8 cellular contexts compared by ENCODE assay signal in genomic region chr12:47686645-47687240, GRCh38. TPM values are rescaled to one million over a fixed set of nuclear protein-coding genes. Genes with fewer than 3 reads are reported as not detected.
DNase-seq lines count a peak whose midpoint lies in the region; ATAC-seq and TF ChIP-seq lines count a peak whose summit lies in the region.

No MANE protein-coding gene starts in this region.

- H3K27me3 Mint-ChIP-seq in activated naive CD8-positive, alpha-beta T cell treated with anti-CD3 and anti-CD28 coated beads, Interleukin-2, amount 10 ng/mL, durations not matched to agents 7 days and 5 days, result no peaks in the 10 kb centered on the region
- no peaks in the 10 kb centered on the region for H3K27me3 Mint-ChIP-seq in activated naive CD8-positive, alpha-beta T cell treated with anti-CD3 and anti-CD28 coated beads for 36 hours
- no peaks in the 10 kb centered on the region for H3K27me3 Mint-ChIP-seq in T-helper 17 cell
- no peaks in the 10 kb centered on the region for H3K27me3 Mint-ChIP-seq in progenitor cell of endocrine pancreas

- peak; percentile 70 for ATAC-seq in activated naive CD8-positive, alpha-beta T cell treated with anti-CD3 and anti-CD28 coated beads, Interleukin-2, amount 10 ng/mL, durations not matched to agents 7 days and 5 days (ENCODE audit: low read depth)
- peak; percentile 55 for ATAC-seq in T-helper 17 cell
- ATAC-seq in stimulated activated naive CD8-positive, alpha-beta T cell treated with anti-CD3 and anti-CD28 coated beads, Interleukin-15, Interleukin-2, amounts not matched to agents 100 U/mL and 50 U/mL, for 24 hours, result no peak
- no peak for ATAC-seq in HG02852 (IDR thresholded peaks at IDR 0.05; ENCODE audit: unreplicated experiment)

- peaks cover 22% of the 10 kb centered on the region for H3K36me3 Mint-ChIP-seq in activated naive CD8-positive, alpha-beta T cell treated with anti-CD3 and anti-CD28 coated beads, Interleukin-2, amount 10 ng/mL, durations not matched to agents 7 days and 5 days
- peaks cover 22% of the 10 kb centered on the region for H3K36me3 Mint-ChIP-seq in activated naive CD8-positive, alpha-beta T cell treated with anti-CD3 and anti-CD28 coated beads for 36 hours
- H3K36me3 Mint-ChIP-seq in T-helper 17 cell (ENCODE audit: low read depth) (peaks cover 12% of the 10 kb centered on the region), progenitor cell of endocrine pancreas (ENCODE audit: insufficient read depth) (peaks cover 10% of the 10 kb centered on the region)

- H3K4me3 Mint-ChIP-seq in activated naive CD8-positive, alpha-beta T cell treated with anti-CD3 and anti-CD28 coated beads, Interleukin-2, amount 10 ng/mL, durations not matched to agents 7 days and 5 days, result no peak overlapping the region
- no peak overlapping the region for H3K4me3 Mint-ChIP-seq in activated naive CD8-positive, alpha-beta T cell treated with anti-CD3 and anti-CD28 coated beads for 36 hours
- H3K4me3 Mint-ChIP-seq in T-helper 17 cell (no peak overlapping the region), progenitor cell of endocrine pancreas (ENCODE audit: low read depth) (no peak overlapping the region)

- TF ChIP-seq RAD21 in Ishikawa (IDR thresholded peaks at IDR 0.05; ENCODE audit: low read depth), result peak; percentile 60

- H3K9me3 Mint-ChIP-seq in activated naive CD8-positive, alpha-beta T cell treated with anti-CD3 and anti-CD28 coated beads, Interleukin-2, amount 10 ng/mL, durations not matched to agents 7 days and 5 days, result no peaks in the 10 kb centered on the region
- H3K9me3 Mint-ChIP-seq in activated naive CD8-positive, alpha-beta T cell treated with anti-CD3 and anti-CD28 coated beads for 36 hours, result no peaks in the 10 kb centered on the region
- H3K9me3 Mint-ChIP-seq in progenitor cell of endocrine pancreas (ENCODE audit: low read depth), result no peaks in the 10 kb centered on the region

- POLR2A ChIA-PET in activated naive CD8-positive, alpha-beta T cell treated with anti-CD3 and anti-CD28 coated beads, Interleukin-2, amount 10 ng/mL, durations not matched to agents 7 days and 5 days (lab: Charles Lee), result interaction anchor here (0.7 to 1.8 kb wide), 3 partner anchors 19 to 636 kb away, joined by 3 to 6 read pairs (median 3); partner anchors contain the start of gene RPAP3

- no peak overlapping the region for H3K27ac Mint-ChIP-seq in activated naive CD8-positive, alpha-beta T cell treated with anti-CD3 and anti-CD28 coated beads, Interleukin-2, amount 10 ng/mL, durations not matched to agents 7 days and 5 days
- H3K27ac Mint-ChIP-seq in activated naive CD8-positive, alpha-beta T cell treated with anti-CD3 and anti-CD28 coated beads for 36 hours, result no peak overlapping the region
- H3K27ac Mint-ChIP-seq in T-helper 17 cell (no peak overlapping the region), progenitor cell of endocrine pancreas (no peak overlapping the region)

- peak; percentile 73 for TF ChIP-seq CTCF in progenitor cell of endocrine pancreas (IDR thresholded peaks at IDR 0.05; ENCODE audit: unreplicated experiment)

- no peaks in the 10 kb centered on the region for H3K9me3 ChIP-seq in T-helper 17 cell (ENCODE audit: control insufficient read depth, low read length, poor library complexity, severe bottlenecking)

- no peak for DNase-seq in activated naive CD8-positive, alpha-beta T cell treated with anti-CD3 and anti-CD28 coated beads, Interleukin-2, amount 10 ng/mL, durations not matched to agents 7 days and 5 days
- DNase-seq in activated naive CD8-positive, alpha-beta T cell treated with anti-CD3 and anti-CD28 coated beads for 36 hours, result no peak
- DNase-seq in T-helper 17 cell (no peak), fibroblast of gingiva (ENCODE audit: low read depth) (peak; percentile 44), progenitor cell of endocrine pancreas (ENCODE audit: low spot score, unreplicated experiment) (no peak)
- no peak for DNase-seq in stimulated activated naive CD8-positive, alpha-beta T cell treated with anti-CD3 and anti-CD28 coated beads, Interleukin-15, Interleukin-2, amounts not matched to agents 100 U/mL and 50 U/mL, for 24 hours

- peaks cover 4% of the 10 kb centered on the region for H3K4me1 Mint-ChIP-seq in activated naive CD8-positive, alpha-beta T cell treated with anti-CD3 and anti-CD28 coated beads, Interleukin-2, amount 10 ng/mL, durations not matched to agents 7 days and 5 days
- peaks cover 12% of the 10 kb centered on the region for H3K4me1 Mint-ChIP-seq in activated naive CD8-positive, alpha-beta T cell treated with anti-CD3 and anti-CD28 coated beads for 36 hours
- peaks cover 12% of the 10 kb centered on the region for H3K4me1 Mint-ChIP-seq in T-helper 17 cell
- no peaks in the 10 kb centered on the region for H3K4me1 Mint-ChIP-seq in progenitor cell of endocrine pancreas (ENCODE audit: low read depth)

- no peak for TF ChIP-seq EP300 in Ishikawa (IDR thresholded peaks at IDR 0.05; ENCODE audit: borderline replicate concordance)

TF ChIP-seq in Ishikawa, 13 proteins besides CTCF, POLR2A, EP300 and RAD21:
- no peak for TF ChIP-seq TEAD4 (IDR thresholded peaks at IDR 0.05)
- TF ChIP-seq CREB1 (IDR thresholded peaks at IDR 0.05; ENCODE audit: low read depth), result no peak
- no peak for TF ChIP-seq EGR1 (IDR thresholded peaks at IDR 0.05)
- TF ChIP-seq CEBPB (IDR thresholded peaks at IDR 0.05), result no peak
- TF ChIP-seq YY1 (IDR thresholded peaks at IDR 0.05; ENCODE audit: low read depth), result no peak
- no peak for TF ChIP-seq TAF1 (IDR thresholded peaks at IDR 0.05; ENCODE audit: low read depth)
- TF ChIP-seq FOXM1 (IDR thresholded peaks at IDR 0.05; ENCODE audit: borderline replicate concordance, low read depth), result no peak
- TF ChIP-seq, protein P1, sequence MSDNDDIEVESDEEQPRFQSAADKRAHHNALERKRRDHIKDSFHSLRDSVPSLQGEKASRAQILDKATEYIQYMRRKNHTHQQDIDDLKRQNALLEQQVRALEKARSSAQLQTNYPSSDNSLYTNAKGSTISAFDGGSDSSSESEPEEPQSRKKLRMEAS (IDR thresholded peaks at IDR 0.05), result no peak
- TF ChIP-seq, protein P2, sequence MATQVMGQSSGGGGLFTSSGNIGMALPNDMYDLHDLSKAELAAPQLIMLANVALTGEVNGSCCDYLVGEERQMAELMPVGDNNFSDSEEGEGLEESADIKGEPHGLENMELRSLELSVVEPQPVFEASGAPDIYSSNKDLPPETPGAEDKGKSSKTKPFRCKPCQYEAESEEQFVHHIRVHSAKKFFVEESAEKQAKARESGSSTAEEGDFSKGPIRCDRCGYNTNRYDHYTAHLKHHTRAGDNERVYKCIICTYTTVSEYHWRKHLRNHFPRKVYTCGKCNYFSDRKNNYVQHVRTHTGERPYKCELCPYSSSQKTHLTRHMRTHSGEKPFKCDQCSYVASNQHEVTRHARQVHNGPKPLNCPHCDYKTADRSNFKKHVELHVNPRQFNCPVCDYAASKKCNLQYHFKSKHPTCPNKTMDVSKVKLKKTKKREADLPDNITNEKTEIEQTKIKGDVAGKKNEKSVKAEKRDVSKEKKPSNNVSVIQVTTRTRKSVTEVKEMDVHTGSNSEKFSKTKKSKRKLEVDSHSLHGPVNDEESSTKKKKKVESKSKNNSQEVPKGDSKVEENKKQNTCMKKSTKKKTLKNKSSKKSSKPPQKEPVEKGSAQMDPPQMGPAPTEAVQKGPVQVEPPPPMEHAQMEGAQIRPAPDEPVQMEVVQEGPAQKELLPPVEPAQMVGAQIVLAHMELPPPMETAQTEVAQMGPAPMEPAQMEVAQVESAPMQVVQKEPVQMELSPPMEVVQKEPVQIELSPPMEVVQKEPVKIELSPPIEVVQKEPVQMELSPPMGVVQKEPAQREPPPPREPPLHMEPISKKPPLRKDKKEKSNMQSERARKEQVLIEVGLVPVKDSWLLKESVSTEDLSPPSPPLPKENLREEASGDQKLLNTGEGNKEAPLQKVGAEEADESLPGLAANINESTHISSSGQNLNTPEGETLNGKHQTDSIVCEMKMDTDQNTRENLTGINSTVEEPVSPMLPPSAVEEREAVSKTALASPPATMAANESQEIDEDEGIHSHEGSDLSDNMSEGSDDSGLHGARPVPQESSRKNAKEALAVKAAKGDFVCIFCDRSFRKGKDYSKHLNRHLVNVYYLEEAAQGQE (IDR thresholded peaks at IDR 0.05; ENCODE audit: low read depth), result no peak

RNA-seq across cellular contexts. Expression of gene RPAP3, which starts 19.1 kb away (rescaled TPM):
- 10 to 100 TPM; 36.0 to 41.1 TPM for total RNA-seq in activated naive CD8-positive, alpha-beta T cell treated with anti-CD3 and anti-CD28 coated beads, Interleukin-2, amount 10 ng/mL, durations not matched to agents 7 days and 5 days
- total RNA-seq in activated naive CD8-positive, alpha-beta T cell treated with anti-CD3 and anti-CD28 coated beads for 36 hours, result 10 to 100 TPM; 58.7 to 61.8 TPM
- total RNA-seq in T-helper 17 cell, result 10 to 100 TPM; 22.7 to 23.5 TPM
- 36.4 and 39.8 TPM in 2 replicates for total RNA-seq in progenitor cell of endocrine pancreas

RNA-seq across cellular contexts. Expression of gene ENDOU, which starts 38.5 kb away (rescaled TPM):
- under 1 TPM in 1 of 2 experiments, not detected in 1; 0.30 TPM for total RNA-seq in activated naive CD8-positive, alpha-beta T cell treated with anti-CD3 and anti-CD28 coated beads, Interleukin-2, amount 10 ng/mL, durations not matched to agents 7 days and 5 days
- total RNA-seq in activated naive CD8-positive, alpha-beta T cell treated with anti-CD3 and anti-CD28 coated beads for 36 hours, result under 1 TPM in 1 of 2 experiments, not detected in 1; 0.08 TPM
- total RNA-seq in T-helper 17 cell, result under 1 TPM in 1 of 2 donors, not detected in 1; 0.12 TPM
- total RNA-seq in progenitor cell of endocrine pancreas, result not detected in 2 replicates

Comparison
In these comparisons a context has a peak if more than half of its experiments do, and no peak if none do; other contexts are left out.
1. ATAC-seq: peak in activated naive CD8-positive, alpha-beta T cell treated with anti-CD3 and anti-CD28 coated beads, Interleukin-2, amount 10 ng/mL, durations not matched to agents 7 days and 5 days (single experiment) and T-helper 17 cell (single experiment); none in stimulated activated naive CD8-positive, alpha-beta T cell treated with anti-CD3 and anti-CD28 coated beads, Interleukin-15, Interleukin-2, amounts not matched to agents 100 U/mL and 50 U/mL, for 24 hours (single experiment) and HG02852 (single experiment).